In genomic region chr6:46706464-46706863, GRCh38 we compare ENCODE assay signal across 22 cellular contexts. TPM values are rescaled to one million over a fixed set of nuclear protein-coding genes. Genes with fewer than 3 reads are reported as not detected.
A peak's percentile ranks its signal among the peaks of the same experiment; 100 is the strongest.
DNase-seq lines count a peak whose midpoint lies in the region; ATAC-seq and TF ChIP-seq lines count a peak whose summit lies in the region.
"Had no signal": no experiment of that assay in that cellular context is flagged by ENCODE, and none has a peak within 500 bp of the region (broad histone marks: within the 10 kb centered on the region; RNA-seq: fewer than 3 reads in every experiment).

No MANE protein-coding gene starts in this region.

- peak; percentile 20 for DNase-seq in GM12865 (ENCODE audit: low read depth)
- no peak for DNase-seq in DMS79 treated with DMSO at 0.1 percent for 48 hours (lab: John Stamatoyannopoulos, UW)
- no peak for DNase-seq in epidermal melanocyte (ENCODE audit: insufficient read length, low spot score)
- DNase-seq in upper lobe of right lung: no peak
- DNase-seq in CD8-positive, alpha-beta memory T cell: no peak
- DNase-seq: ACHN, DMS79, GOT3, IMR-90, NCI-H1417 treated with DMSO at 0.1 percent for 48 hours, NCI-H187 treated with DMSO at 0.1 percent for 48 hours, NCI-H226, NCI-H524, PC-9, SJCRH30 had no signal

- H3K27me3 Mint-ChIP-seq in activated T-helper 17 cell treated with anti-CD3 and anti-CD28 coated beads, Interleukin-2, amount 50 U/mL, for 72 hours: peaks cover 38% of the 10 kb centered on the region
- peaks cover 8 to 40% of the 10 kb centered on the region in 2 donors for H3K27me3 Mint-ChIP-seq in CD8-positive, alpha-beta memory T cell

- H3K36me3 ChIP-seq in upper lobe of right lung: no peaks in the 10 kb centered on the region
- no peaks in the 10 kb centered on the region for H3K36me3 ChIP-seq in CD8-positive, alpha-beta memory T cell (ENCODE audit: insufficient read depth, low read length)
- H3K36me3 ChIP-seq: SJCRH30 had no signal

- H3K9me3 Mint-ChIP-seq in activated T-helper 17 cell treated with anti-CD3 and anti-CD28 coated beads, Interleukin-2, amount 50 U/mL, for 72 hours: no peaks in the 10 kb centered on the region
- peaks cover 0 to 3% (median 0%) of the 10 kb centered on the region in 5 donors for H3K9me3 Mint-ChIP-seq in CD8-positive, alpha-beta memory T cell

- H3K27ac Mint-ChIP-seq in activated T-helper 17 cell treated with anti-CD3 and anti-CD28 coated beads, Interleukin-2, amount 50 U/mL, for 72 hours: no peak overlapping the region
- peak overlapping the region in 1 of 8 donors; percentile 47 for H3K27ac Mint-ChIP-seq in CD8-positive, alpha-beta memory T cell

- CTCF ChIA-PET in CD8-positive, alpha-beta memory T cell (lab: Charles Lee): no interaction called here

- no peaks in the 10 kb centered on the region for H3K27me3 ChIP-seq in upper lobe of right lung
- H3K27me3 ChIP-seq in CD8-positive, alpha-beta memory T cell (ENCODE audit: insufficient read depth, low read length, poor library complexity, severe bottlenecking): peaks cover 3% of the 10 kb centered on the region
- H3K27me3 ChIP-seq: SJCRH30 had no signal

- no peaks in the 10 kb centered on the region for H3K4me1 ChIP-seq in upper lobe of right lung
- no peaks in the 10 kb centered on the region for H3K4me1 ChIP-seq in CD8-positive, alpha-beta memory T cell (ENCODE audit: insufficient read depth, low read length)
- H3K4me1 ChIP-seq: SJCRH30 had no signal

- H3K9me3 ChIP-seq in upper lobe of right lung: no peaks in the 10 kb centered on the region
- no peaks in the 10 kb centered on the region for H3K9me3 ChIP-seq in CD8-positive, alpha-beta memory T cell (ENCODE audit: low read length)
- H3K9me3 ChIP-seq: SJCRH30 had no signal

- no peak overlapping the region for H3K4me3 ChIP-seq in GM12865 (ENCODE audit: low read depth, low read length)
- H3K4me3 ChIP-seq in upper lobe of right lung: no peak overlapping the region
- H3K4me3 ChIP-seq in CD8-positive, alpha-beta memory T cell (ENCODE audit: low read length): no peak overlapping the region
- H3K4me3 ChIP-seq: PC-9, SJCRH30 had no signal

- no peaks in the 10 kb centered on the region for H3K4me1 Mint-ChIP-seq in activated T-helper 17 cell treated with anti-CD3 and anti-CD28 coated beads, Interleukin-2, amount 50 U/mL, for 72 hours
- H3K4me1 Mint-ChIP-seq in CD8-positive, alpha-beta memory T cell: no peaks in the 10 kb centered on the region

- H3K36me3 Mint-ChIP-seq in activated T-helper 17 cell treated with anti-CD3 and anti-CD28 coated beads, Interleukin-2, amount 50 U/mL, for 72 hours (ENCODE audit: low read depth): no peaks in the 10 kb centered on the region
- no peaks in the 10 kb centered on the region for H3K36me3 Mint-ChIP-seq in CD8-positive, alpha-beta memory T cell

- ATAC-seq in GM18498 (IDR thresholded peaks at IDR 0.05; ENCODE audit: unreplicated experiment): peak; percentile 43
- peak; percentile 73 for ATAC-seq in HG02938 (IDR thresholded peaks at IDR 0.05; ENCODE audit: unreplicated experiment)
- peak; percentile 24 for ATAC-seq in activated T-helper 17 cell treated with anti-CD3 and anti-CD28 coated beads, Interleukin-2, amount 50 U/mL, for 72 hours (replicated peaks)
- ATAC-seq in upper lobe of right lung: no peak
- ATAC-seq: HCT116 had no signal

- TF ChIP-seq CTCF in GM12865 (IDR thresholded peaks at IDR 0.05; ENCODE audit: insufficient read depth, low read depth, low read length, missing control alignments) (no peak), upper lobe of right lung (IDR thresholded peaks at IDR 0.05) (no peak)

- POLR2A ChIA-PET in CD8-positive, alpha-beta memory T cell (lab: Charles Lee): no interaction called here

- H3K4me3 Mint-ChIP-seq in activated T-helper 17 cell treated with anti-CD3 and anti-CD28 coated beads, Interleukin-2, amount 50 U/mL, for 72 hours: no peak overlapping the region
- H3K4me3 Mint-ChIP-seq in CD8-positive, alpha-beta memory T cell: no peak overlapping the region

- intact Hi-C loops in upper lobe of right lung (cut with DNase I): no loop called here

- no peak overlapping the region for H3K27ac ChIP-seq in upper lobe of right lung
- H3K27ac ChIP-seq in CD8-positive, alpha-beta memory T cell (ENCODE audit: low read depth, low read length): no peak overlapping the region
- H3K27ac ChIP-seq: C4-2B, HL-60, PC-9, SJCRH30 had no signal

RNA-seq across cellular contexts. Expression of gene TDRD6, which starts 18.8 kb away (rescaled TPM):
- not detected for total RNA-seq in activated T-helper 17 cell treated with anti-CD3 and anti-CD28 coated beads, Interleukin-2, amount 50 U/mL, for 72 hours
- 1.0 TPM for total RNA-seq in upper lobe of right lung
- not detected for total RNA-seq in CD8-positive, alpha-beta memory T cell
- not detected for polyA plus RNA-seq in CD8-positive, alpha-beta memory T cell
- total RNA-seq: IMR-90 had no signal
- polyA plus RNA-seq: IMR-90 had no signal

RNA-seq across cellular contexts. Expression of gene PLA2G7, which starts 28.7 kb away (rescaled TPM):
- not detected for total RNA-seq in activated T-helper 17 cell treated with anti-CD3 and anti-CD28 coated beads, Interleukin-2, amount 50 U/mL, for 72 hours
- total RNA-seq in upper lobe of right lung: 38.8 TPM
- 1 to 10 TPM; 2.1 to 2.4 TPM for total RNA-seq in CD8-positive, alpha-beta memory T cell
- not detected for polyA plus RNA-seq in CD8-positive, alpha-beta memory T cell
- total RNA-seq: IMR-90, MCF 10A, SJCRH30 had no signal
- polyA plus RNA-seq: IMR-90 had no signal

RNA-seq across cellular contexts. Expression of gene ANKRD66, which starts 40.3 kb away (rescaled TPM):
- not detected for total RNA-seq in activated T-helper 17 cell treated with anti-CD3 and anti-CD28 coated beads, Interleukin-2, amount 50 U/mL, for 72 hours
- not detected for total RNA-seq in upper lobe of right lung
- total RNA-seq in CD8-positive, alpha-beta memory T cell: not detected
- not detected for polyA plus RNA-seq in CD8-positive, alpha-beta memory T cell
- total RNA-seq: IMR-90, MCF 10A, PC-9, SJCRH30 had no signal
- polyA plus RNA-seq: IMR-90 had no signal

RNA-seq across cellular contexts. Expression of gene SLC25A27, which starts 53.7 kb away (rescaled TPM):
- total RNA-seq in activated T-helper 17 cell treated with anti-CD3 and anti-CD28 coated beads, Interleukin-2, amount 50 U/mL, for 72 hours: under 1 TPM in 1 of 2 donors, not detected in 1; 0.13 TPM
- 17.8 TPM for total RNA-seq in upper lobe of right lung
- under 1 TPM; 0.38 to 0.85 TPM for total RNA-seq in CD8-positive, alpha-beta memory T cell
- not detected for polyA plus RNA-seq in CD8-positive, alpha-beta memory T cell
- total RNA-seq: IMR-90 had no signal

RNA-seq across cellular contexts. Expression of gene CYP39A1, which starts 53.8 kb away (rescaled TPM):
- total RNA-seq in activated T-helper 17 cell treated with anti-CD3 and anti-CD28 coated beads, Interleukin-2, amount 50 U/mL, for 72 hours: not detected
- 7.8 TPM for total RNA-seq in upper lobe of right lung
- not detected for total RNA-seq in CD8-positive, alpha-beta memory T cell
- polyA plus RNA-seq in CD8-positive, alpha-beta memory T cell: not detected
- total RNA-seq: IMR-90 had no signal

Comparison
In these comparisons a context has a peak if more than half of its experiments do, and no peak if none do; other contexts are left out.
1. RNA of gene PLA2G7, which starts 28.7 kb away (total RNA-seq): 38.8 TPM in upper lobe of right lung (single experiment); 2.1 to 2.4 TPM in CD8-positive, alpha-beta memory T cell and not detected in activated T-helper 17 cell treated with anti-CD3 and anti-CD28 coated beads, Interleukin-2, amount 50 U/mL, for 72 hours; every median in the first group is over 10 times any median in the second.